In the genomic region with DNA sequence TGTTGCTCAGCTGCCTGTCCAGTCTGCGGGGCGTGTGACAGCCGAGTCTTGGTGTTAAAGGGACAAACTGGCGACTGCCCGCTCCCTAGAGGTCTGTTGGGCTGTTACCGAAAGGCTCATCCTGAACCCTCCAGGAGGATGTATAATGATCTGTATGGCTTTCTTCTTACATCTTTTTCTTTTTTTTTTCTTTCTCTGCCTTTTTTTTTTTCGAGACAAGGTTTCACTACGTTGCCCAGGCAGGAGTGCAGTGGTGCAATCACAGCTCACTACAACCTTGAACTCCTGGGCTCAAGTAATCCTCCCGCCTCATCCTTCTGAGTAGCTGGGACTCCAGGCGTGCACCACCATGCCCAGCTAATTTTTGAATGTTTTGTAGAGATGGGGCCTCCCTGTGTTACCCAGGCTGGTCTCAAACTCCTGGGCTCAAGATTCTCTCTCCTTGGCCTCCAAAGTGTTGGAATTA, we compare ENCODE assay signal across 1 cellular context.
TF ChIP-seq lines count a peak whose summit lies in the region.

No MANE protein-coding gene starts in this region.

TF ChIP-seq in IMR-90, 13 proteins besides CTCF, POLR2A, EP300 and RAD21:
- no peak for TF ChIP-seq RFX5 (IDR thresholded peaks at IDR 0.05; ENCODE audit: low read depth, low read length)
- TF ChIP-seq CEBPB (IDR thresholded peaks at IDR 0.05; ENCODE audit: low read depth, low read length) = peak; percentile 37
- no peak for TF ChIP-seq CHD1 (IDR thresholded peaks at IDR 0.05; ENCODE audit: low read depth, low read length)
- no peak for TF ChIP-seq MAZ (IDR thresholded peaks at IDR 0.05; ENCODE audit: borderline replicate concordance, low read depth, low read length)
- TF ChIP-seq RCOR1 (IDR thresholded peaks at IDR 0.05; ENCODE audit: insufficient replicate concordance, low read length) = no peak
- TF ChIP-seq, protein P1, sequence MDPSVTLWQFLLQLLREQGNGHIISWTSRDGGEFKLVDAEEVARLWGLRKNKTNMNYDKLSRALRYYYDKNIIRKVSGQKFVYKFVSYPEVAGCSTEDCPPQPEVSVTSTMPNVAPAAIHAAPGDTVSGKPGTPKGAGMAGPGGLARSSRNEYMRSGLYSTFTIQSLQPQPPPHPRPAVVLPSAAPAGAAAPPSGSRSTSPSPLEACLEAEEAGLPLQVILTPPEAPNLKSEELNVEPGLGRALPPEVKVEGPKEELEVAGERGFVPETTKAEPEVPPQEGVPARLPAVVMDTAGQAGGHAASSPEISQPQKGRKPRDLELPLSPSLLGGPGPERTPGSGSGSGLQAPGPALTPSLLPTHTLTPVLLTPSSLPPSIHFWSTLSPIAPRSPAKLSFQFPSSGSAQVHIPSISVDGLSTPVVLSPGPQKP (IDR thresholded peaks at IDR 0.05; ENCODE audit: borderline replicate concordance, low read depth, low read length) = no peak
- TF ChIP-seq MXI1 (IDR thresholded peaks at IDR 0.05; ENCODE audit: borderline replicate concordance, low read depth, low read length) = no peak
- TF ChIP-seq, protein P2, sequence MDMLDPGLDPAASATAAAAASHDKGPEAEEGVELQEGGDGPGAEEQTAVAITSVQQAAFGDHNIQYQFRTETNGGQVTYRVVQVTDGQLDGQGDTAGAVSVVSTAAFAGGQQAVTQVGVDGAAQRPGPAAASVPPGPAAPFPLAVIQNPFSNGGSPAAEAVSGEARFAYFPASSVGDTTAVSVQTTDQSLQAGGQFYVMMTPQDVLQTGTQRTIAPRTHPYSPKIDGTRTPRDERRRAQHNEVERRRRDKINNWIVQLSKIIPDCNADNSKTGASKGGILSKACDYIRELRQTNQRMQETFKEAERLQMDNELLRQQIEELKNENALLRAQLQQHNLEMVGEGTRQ (IDR thresholded peaks at IDR 0.05; ENCODE audit: low read depth, low read length) = no peak
- no peak for TF ChIP-seq NFE2L2 (IDR thresholded peaks at IDR 0.05; ENCODE audit: low read depth, low read length)
